ENCODE assay signal across 17 cellular contexts in the genomic region with DNA sequence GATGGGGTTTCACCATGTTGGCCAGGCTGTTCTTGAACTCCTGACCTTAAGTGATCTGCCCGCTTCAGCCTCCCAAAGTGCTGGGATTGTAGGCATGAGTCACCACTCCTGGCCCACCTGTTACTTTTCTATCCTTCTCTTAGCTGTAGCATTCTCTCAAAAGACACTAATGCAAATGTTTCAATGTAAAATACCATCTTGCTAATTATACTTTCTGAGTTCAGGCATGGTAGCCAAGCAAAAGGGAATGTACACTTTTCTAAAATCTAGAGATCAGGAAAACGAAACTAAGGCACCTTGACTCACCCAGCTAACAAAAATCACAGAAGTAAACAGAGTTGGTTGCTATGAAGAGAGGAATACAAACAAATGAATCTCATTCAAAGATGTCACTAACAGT.
DNase-seq lines count a peak whose midpoint lies in the region; ATAC-seq and TF ChIP-seq lines count a peak whose summit lies in the region.
"Had no signal": no experiment of that assay in that cellular context is flagged by ENCODE, and none has a peak within 500 bp of the region (broad histone marks: within the 10 kb centered on the region; RNA-seq: fewer than 3 reads in every experiment).

No MANE protein-coding gene starts in this region.

- H3K27me3 ChIP-seq in PC-3 (ENCODE audit: low read length): no peaks in the 10 kb centered on the region
- H3K27me3 ChIP-seq: esophagus muscularis mucosa, SJSA1 had no signal

- no peaks in the 10 kb centered on the region for H4K20me1 ChIP-seq in PC-3 (ENCODE audit: low read length)

- H3K79me2 ChIP-seq in PC-3 (ENCODE audit: low read length): no peaks in the 10 kb centered on the region

- CTCF ChIA-PET in PC-3 (lab: Charles Lee): interaction anchor here (0.6 to 1.2 kb wide), 3 partner anchors 400 to 601 kb away, joined by 3 read pairs; no protein-coding TSS in a partner anchor

- POLR2A ChIA-PET in PC-3 (lab: Charles Lee; ENCODE audit: unreplicated experiment): interaction anchor here (0.5 to 0.6 kb wide), 3 partner anchors 164 to 998 kb away, joined by 3 read pairs; no protein-coding TSS in a partner anchor

- DNase-seq in AG09319 (ENCODE audit: extremely low read depth, low read depth): peak; percentile 1
- DNase-seq in PC-3: peak; percentile 82
- DNase-seq in fibroblast of villous mesenchyme (ENCODE audit: low read depth): peak; percentile 39
- no peak for DNase-seq in NCI-H146 treated with DMSO at 0.1 percent for 48 hours (lab: John Stamatoyannopoulos, UW; ENCODE audit: unreplicated experiment)
- no peak for DNase-seq in mucosa of gallbladder (ENCODE audit: low spot score)
- DNase-seq: activated naive CD4-positive, alpha-beta T cell; central memory CD4-positive, alpha-beta T cell; NCI-H187; NCI-H526; stimulated activated CD4-positive, alpha-beta T cell treated with anti-CD3 and anti-CD28 coated beads, Interleukin-4, amount 100 ng/mL, for 24 hours; stimulated activated naive CD4-positive, alpha-beta T cell had no signal

- H3K9me3 ChIP-seq in PC-3 (ENCODE audit: low read length): no peaks in the 10 kb centered on the region
- H3K9me3 ChIP-seq: SJSA1 had no signal

- TF ChIP-seq CTCF in AG09319 (IDR thresholded peaks at IDR 0.05; ENCODE audit: low read depth, low read length): no peak
- TF ChIP-seq CTCF in PC-3 (conservative IDR thresholded peaks at IDR 0.05; ENCODE audit: low read depth, low read length): no peak
- no peak for TF ChIP-seq CTCF in fibroblast of villous mesenchyme (IDR thresholded peaks at IDR 0.05; ENCODE audit: insufficient read depth, low read depth, low read length)

- peak; percentile 46 for ATAC-seq in GM19463 (IDR thresholded peaks at IDR 0.05; ENCODE audit: unreplicated experiment)
- ATAC-seq in PC-3: peak; percentile 80
- no peak for ATAC-seq in GM19351 (IDR thresholded peaks at IDR 0.05; ENCODE audit: unreplicated experiment)
- no peak for ATAC-seq in GM21619 (IDR thresholded peaks at IDR 0.05; ENCODE audit: unreplicated experiment)
- ATAC-seq: K562 had no signal

- BruUV-seq in PC-3 (replicated peaks; lab: Mats Ljungman, UMichigan): no TSS peak

- H3K36me3 ChIP-seq in PC-3 (ENCODE audit: low read depth, low read length): no peaks in the 10 kb centered on the region
- H3K36me3 ChIP-seq: esophagus muscularis mucosa, SJSA1 had no signal

- H3K4me1 ChIP-seq in PC-3 (ENCODE audit: insufficient read depth, low read length): peaks cover 14% of the 10 kb centered on the region
- H3K4me1 ChIP-seq: SJSA1 had no signal

- H3K4me2 ChIP-seq in PC-3 (ENCODE audit: low read length): peak overlapping the region; percentile 5; the same call in 1 of the 2 replicates

- intact Hi-C loops in PC-3 (cut with micrococcal nuclease): loop anchor here (5.0 kb wide), 1 partner anchor 398 kb away; no protein-coding TSS in a partner anchor

- H3K9ac ChIP-seq in PC-3 (ENCODE audit: low read length): no peak overlapping the region

- H3K4me3 ChIP-seq in PC-3 (ENCODE audit: low read length) (no peak overlapping the region), fibroblast of villous mesenchyme (ENCODE audit: low read depth, low read length) (no peak overlapping the region)
- H3K4me3 ChIP-seq: esophagus muscularis mucosa, K562, SJSA1 had no signal

- H3F3A ChIP-seq in PC-3 (ENCODE audit: low read length, unreplicated experiment): no peaks in the 10 kb centered on the region

- H2AFZ ChIP-seq in PC-3 (ENCODE audit: low read length): peak overlapping the region; percentile 2; the same call in 1 of the 2 replicates

- peak overlapping the region; percentile 36 for H3K27ac ChIP-seq in PC-3 (ENCODE audit: low read length)
- H3K27ac ChIP-seq: esophagus muscularis mucosa, SJSA1 had no signal

- no peaks in the 10 kb centered on the region for H3K9me2 ChIP-seq in PC-3 (replicated peaks; ENCODE audit: low read length)

Comparison
In these comparisons a context has a peak if more than half of its experiments do, and no peak if none do; other contexts are left out.
1. DNase-seq: peak in AG09319 (single experiment), PC-3 (single experiment) and fibroblast of villous mesenchyme (single experiment); none in NCI-H146 treated with DMSO at 0.1 percent for 48 hours (single experiment) and mucosa of gallbladder (single experiment).
2. ATAC-seq: peak in GM19463 (single experiment) and PC-3 (single experiment); none in GM19351 (single experiment) and GM21619 (single experiment).